12 cellular contexts compared by ENCODE assay signal in the genomic region with DNA sequence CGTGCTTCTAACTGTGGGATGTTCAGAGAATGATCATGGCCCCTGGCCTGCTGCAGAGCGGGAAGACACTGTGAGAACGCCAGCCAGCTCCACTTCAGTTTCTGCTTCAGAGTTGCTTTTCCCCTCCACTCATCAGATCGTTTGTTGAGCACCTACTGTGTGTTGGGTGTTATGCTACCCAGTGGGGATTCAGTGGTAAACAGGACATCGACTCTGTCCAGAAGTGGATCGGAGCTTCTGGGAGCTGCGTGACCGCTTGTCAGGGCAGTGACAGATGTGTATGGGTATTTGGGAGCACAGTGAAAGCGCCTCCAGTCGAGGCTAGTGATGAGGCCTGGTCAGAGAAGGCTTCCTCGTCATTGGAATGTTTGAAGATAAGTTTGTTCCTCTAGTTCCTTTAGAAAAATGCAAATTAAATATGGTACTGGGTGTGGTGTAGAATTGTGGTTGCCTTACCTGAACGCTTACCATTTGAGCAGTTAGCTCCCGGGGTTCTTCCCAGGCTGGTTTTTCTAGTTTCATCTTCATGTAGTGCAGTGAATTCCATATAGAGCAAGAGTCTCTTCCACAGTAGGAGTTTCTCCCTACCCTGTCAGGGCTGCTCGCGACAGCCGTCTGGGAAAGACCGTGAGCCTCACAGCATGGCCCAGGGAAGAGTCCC. TPM values are rescaled to one million over a fixed set of nuclear protein-coding genes. Genes with fewer than 3 reads are reported as not detected.
DNase-seq lines count a peak whose midpoint lies in the region; ATAC-seq, FAIRE-seq and TF ChIP-seq lines count a peak whose summit lies in the region.
"Had no signal": no experiment of that assay in that cellular context is flagged by ENCODE, and none has a peak within 500 bp of the region (broad histone marks: within the 10 kb centered on the region; RNA-seq: fewer than 3 reads in every experiment).

No MANE protein-coding gene starts in this region.

- H3K9ac ChIP-seq in K562 (ENCODE audit: insufficient read depth in 1 of 2, low read depth in 2 of 2, low read length in 2 of 2) = peak overlapping the region in 1 of 2 experiments; percentile 28; a peak in 2 of 4 replicates
- H3K9ac ChIP-seq: neural progenitor cell had no signal

- H3K27ac ChIP-seq in CD4-positive, CD25-positive, alpha-beta regulatory T cell (ENCODE audit: insufficient read depth, low read length, poor library complexity, severe bottlenecking) = no peak overlapping the region
- H3K27ac ChIP-seq in K562 (ENCODE audit: extremely low read depth, low read depth, low read length) = no peak overlapping the region
- H3K27ac ChIP-seq: neural progenitor cell, SJSA1 had no signal

- H2AFZ ChIP-seq in K562 (ENCODE audit: low read depth, low read length) = no peak overlapping the region
- H2AFZ ChIP-seq: neural progenitor cell had no signal

- no peaks in the 10 kb centered on the region for H3K36me3 ChIP-seq in CD4-positive, CD25-positive, alpha-beta regulatory T cell (ENCODE audit: control insufficient read depth, insufficient read depth, low read length)
- peaks cover 20% of the 10 kb centered on the region; the same call in 2 of the 3 replicates for H3K36me3 ChIP-seq in K562 (ENCODE audit: control insufficient read depth, insufficient read depth, low read length)
- H3K36me3 ChIP-seq: neural progenitor cell had no signal

- 84% methylated on average over 17 of the region's 17 CpGs for WGBS in K562 (ENCODE audit: insufficient coverage, low coverage, missing lambda C conversion rate)

- H3K9me3 ChIP-seq in CD4-positive, CD25-positive, alpha-beta regulatory T cell (ENCODE audit: control insufficient read depth in 2 of 2, low read length in 2 of 2) = no peaks in the 10 kb centered on the region
- no peaks in the 10 kb centered on the region for H3K9me3 ChIP-seq in K562 (replicated peaks; ENCODE audit: control insufficient read depth, insufficient read depth, low read depth, low read length)
- H3K9me3 ChIP-seq: SJSA1 had no signal

- peaks cover 26% of the 10 kb centered on the region for H3K27me3 Mint-ChIP-seq in CD4-positive, CD25-positive, alpha-beta regulatory T cell
- no peaks in the 10 kb centered on the region for H3K27me3 Mint-ChIP-seq in naive B cell

- peak overlapping the region; percentile 61 to 93 (median 62) for H3K27ac Mint-ChIP-seq in CD4-positive, CD25-positive, alpha-beta regulatory T cell
- peak overlapping the region in 3 of 6 donors; percentile 8 to 79 (median 70) for H3K27ac Mint-ChIP-seq in naive B cell
- H3K27ac Mint-ChIP-seq: neural progenitor cell had no signal

- peaks cover 43 to 80% (median 57%) of the 10 kb centered on the region in 4 donors for H3K4me1 Mint-ChIP-seq in CD4-positive, CD25-positive, alpha-beta regulatory T cell
- H3K4me1 Mint-ChIP-seq in naive B cell = peaks cover 46 to 79% (median 51%) of the 10 kb centered on the region in 3 donors

- H3K9me1 ChIP-seq in K562 (ENCODE audit: control insufficient read depth, insufficient read depth, low read length) = no peaks in the 10 kb centered on the region

- no peak for DNase-seq in CD4-positive, CD25-positive, alpha-beta regulatory T cell
- DNase-seq in GM12892 (ENCODE audit: insufficient read length) (no peak), K562 (ENCODE audit: extremely low read depth in 1 of 4, low spot score in 3 of 4) (no peak), naive B cell (no peak), ecto neural progenitor cell (ENCODE audit: low spot score) (no peak), RCC 7860 (ENCODE audit: low spot score) (no peak), activated gamma-delta T cell treated with Interleukin-2 at 50 U/mL for 16 hours (no peak), NCI-H82 (lab: John Stamatoyannopoulos, UW) (no peak)
- DNase-seq: NCI-H1930 had no signal

- POLR2A ChIA-PET in K562 (lab: Yijun Ruan, JAX) = interaction anchor here (1.2 kb wide), 1 partner anchor 8 kb away, joined by 4 read pairs; no protein-coding TSS in a partner anchor

- H3K4me3 Mint-ChIP-seq in CD4-positive, CD25-positive, alpha-beta regulatory T cell = peak overlapping the region; percentile 85 to 92 (median 86)
- H3K4me3 Mint-ChIP-seq in naive B cell = peak overlapping the region; percentile 49 to 99 (median 92)

- H3K79me2 ChIP-seq in K562 (ENCODE audit: control insufficient read depth, insufficient read depth, low read length) = peaks cover 72% of the 10 kb centered on the region

- H3K4me2 ChIP-seq in K562 (ENCODE audit: insufficient read depth, low read length) = peak overlapping the region; percentile 22; the same call in 1 of the 2 replicates

- no peak for TF ChIP-seq CTCF in K562 (IDR thresholded peaks at IDR 0.05 in 2 of 3, conservative IDR thresholded peaks at IDR 0.05 in 1 of 3; ENCODE audit: insufficient read depth in 2 of 3, low read depth in 1 of 3, low read length in 3 of 3)

- TF ChIP-seq POLR2A in GM12892 (IDR thresholded peaks at IDR 0.05; ENCODE audit: low read depth, low read length) (peak; percentile 39; the same call in 1 of the 2 replicates), K562 (conservative IDR thresholded peaks at IDR 0.05) (no peak)

- H3K4me1 ChIP-seq in CD4-positive, CD25-positive, alpha-beta regulatory T cell (ENCODE audit: control insufficient read depth, insufficient read depth, low read length, poor library complexity, severe bottlenecking) = peaks cover 48% of the 10 kb centered on the region
- peaks cover 23 to 25% of the 10 kb centered on the region in 2 experiments for H3K4me1 ChIP-seq in K562 (replicated peaks in 1 of 2; ENCODE audit: control insufficient read depth in 2 of 2, insufficient read depth in 2 of 2, low read length in 2 of 2)

- peaks cover 7% of the 10 kb centered on the region for H3K36me3 Mint-ChIP-seq in CD4-positive, CD25-positive, alpha-beta regulatory T cell
- H3K36me3 Mint-ChIP-seq in naive B cell = peaks cover 7 to 8% of the 10 kb centered on the region in 2 donors

- no peaks in the 10 kb centered on the region for H3K9me3 Mint-ChIP-seq in CD4-positive, CD25-positive, alpha-beta regulatory T cell
- no peaks in the 10 kb centered on the region for H3K9me3 Mint-ChIP-seq in naive B cell
- H3K9me3 Mint-ChIP-seq: neural progenitor cell had no signal

- no peak for TF ChIP-seq EP300 in K562 (IDR thresholded peaks at IDR 0.05; ENCODE audit: low read length)

- no peak for FAIRE-seq in GM12892 (lab: Jason Lieb, UNC)
- no peak for FAIRE-seq in K562 (lab: Jason Lieb, UNC)
- no peak for FAIRE-seq in RCC 7860 (lab: Jason Lieb, UNC)
- FAIRE-seq: colon had no signal

- no peak for TF ChIP-seq RAD21 in K562 (CRISPR knock-in tag; conservative IDR thresholded peaks at IDR 0.05 in 1 of 2, IDR thresholded peaks at IDR 0.05 in 1 of 2)

- CTCF ChIA-PET in K562 (lab: Yijun Ruan, JAX; ENCODE audit: low intra/inter-chr PET ratio) = no interaction called here

- ATAC-seq in CD4-positive, CD25-positive, alpha-beta regulatory T cell (ENCODE audit: low read depth in 2 of 2) = no peak
- ATAC-seq in K562 = no peak
- ATAC-seq in naive B cell (ENCODE audit: low read depth in 2 of 2) = no peak

- H3K27me3 ChIP-seq in CD4-positive, CD25-positive, alpha-beta regulatory T cell (ENCODE audit: control insufficient read depth, insufficient read depth, low read length) = peaks cover 2% of the 10 kb centered on the region
- H3K27me3 ChIP-seq in K562 (ENCODE audit: control insufficient read depth in 2 of 2, insufficient read depth in 2 of 2, low read length in 2 of 2) = no peaks in the 10 kb centered on the region
- H3K27me3 ChIP-seq: SJSA1 had no signal

- no TSS peak for BruUV-seq in K562 (replicated peaks; lab: Mats Ljungman, UMichigan)

- peaks cover 12% of the 10 kb centered on the region; the same call in 1 of the 2 replicates for H4K20me1 ChIP-seq in K562 (replicated peaks; ENCODE audit: control insufficient read depth, insufficient read depth, low read length)

- in situ Hi-C loops in K562 (cut with MboI) = no loop called here

- intact Hi-C loops in K562 (cut with micrococcal nuclease) = no loop called here

- H3K4me3 ChIP-seq in CD4-positive, CD25-positive, alpha-beta regulatory T cell (ENCODE audit: low read depth, low read length) = peak overlapping the region; percentile 90
- no peak overlapping the region for H3K4me3 ChIP-seq in K562
- H3K4me3 ChIP-seq: SJSA1 had no signal

TF ChIP-seq in K562, 482 proteins besides CTCF, POLR2A, EP300 and RAD21 (continues in another document):
- TF ChIP-seq POLR2G (IDR thresholded peaks at IDR 0.05; ENCODE audit: low read depth, low read length) (no peak), ELK1 (CRISPR knock-in tag; IDR thresholded peaks at IDR 0.05) (no peak), ZKSCAN1 (IDR thresholded peaks at IDR 0.05; ENCODE audit: low read depth, low read length) (peak; percentile 84; the same call in 1 of the 2 replicates)

RNA-seq across cellular contexts. Expression of gene RAB12, which starts 2.8 kb away (rescaled TPM):
- 19.4 TPM for total RNA-seq in CD4-positive, CD25-positive, alpha-beta regulatory T cell
- under 1 TPM in 2 of 4 donors, not detected in 2; 0.32 to 0.46 TPM for polyA plus RNA-seq in CD4-positive, CD25-positive, alpha-beta regulatory T cell
- 14.6 TPM for polyA plus RNA-seq in GM12892 (2012; ENCODE audit: missing spikeins)
- total RNA-seq in K562 (2011; cell fraction: chromatin; rRNA removed; ENCODE audit: low replicate concordance) = 17.8 and 67.8 TPM in 2 replicates
- total RNA-seq in K562 (2011; cell fraction: nucleolus; rRNA removed) = 6.0 and 9.2 TPM in 2 replicates
- total RNA-seq in K562 (2011; cell fraction: nucleoplasm; rRNA removed) = 23.1 and 25.1 TPM in 2 replicates
- total RNA-seq in K562 (2014; rRNA removed) (17.3 and 23.4 TPM in 2 replicates), K562 (2014; rRNA removed; fragmentation: Illumina TruSeq; extraction: Trizol) (21.6 and 24.3 TPM in 2 replicates), K562 (2015; rRNA removed; fragmentation: Illumina TruSeq; extraction: Trizol) (20.7 and 21.0 TPM in 2 replicates), K562 (2021) (16.9 and 18.8 TPM in 2 replicates)
- polyA plus RNA-seq in K562 (2011; rRNA removed) (15.6 and 19.3 TPM in 2 replicates), K562 (2014; fragmentation: Illumina TruSeq; extraction: Trizol) (20.7 and 21.5 TPM in 2 replicates), K562 (2014; fragmentation: Nextera tagmentation; extraction: Ambion mirVana) (1 to 10 TPM in 1 of 2 experiments, under 1 TPM in 1; 0.48 to 1.4 TPM), K562 (2014; rRNA removed) (15.2 and 18.3 TPM in 2 replicates), naive B cell (ENCODE audit: low read depth in 6 of 6) (1 to 10 TPM in 1 of 6 donors, under 1 TPM in 3, not detected in 2; 0.25 to 1.0 (median 0.65) TPM)
- polyA plus RNA-seq in K562 (2011; cell fraction: cytosol; rRNA removed) = 2.4 and 8.2 TPM in 2 replicates
- polyA plus RNA-seq in K562 (2011; cell fraction: nucleus; rRNA removed) = 17.7 and 29.1 TPM in 2 replicates
- 11.8 and 12.7 TPM in 2 replicates for polyA plus RNA-seq in K562 (2012)
- polyA minus RNA-seq in K562 (2011; rRNA and poly(A)+ RNA removed) = 26.6 and 31.5 TPM in 2 replicates
- polyA minus RNA-seq in K562 (2011; cell fraction: cytosol; rRNA and poly(A)+ RNA removed) = 7.9 and 10.8 TPM in 2 replicates
- polyA minus RNA-seq in K562 (2011; cell fraction: nucleus; rRNA and poly(A)+ RNA removed) = 14.0 and 22.7 TPM in 2 replicates
